ENCODE assay signal across 9 cellular contexts in genomic region chr12:6364037-6364360, GRCh38. TPM values are rescaled to one million over a fixed set of nuclear protein-coding genes. Genes with fewer than 3 reads are reported as not detected.
DNase-seq lines count a peak whose midpoint lies in the region; ATAC-seq and TF ChIP-seq lines count a peak whose summit lies in the region.
"Had no signal": no experiment of that assay in that cellular context is flagged by ENCODE, and none has a peak within 500 bp of the region (broad histone marks: within the 10 kb centered on the region; RNA-seq: fewer than 3 reads in every experiment).

No MANE protein-coding gene starts in this region.

- H3K27ac ChIP-seq in CD4-positive, CD25-positive, alpha-beta regulatory T cell (ENCODE audit: insufficient read depth, low read length, poor library complexity, severe bottlenecking), result peak overlapping the region; percentile 71
- H3K27ac ChIP-seq in ovary, result peak overlapping the region; percentile 32 to 61

- peak overlapping the region; percentile 65 to 92 (median 86) for H3K27ac Mint-ChIP-seq in CD4-positive, CD25-positive, alpha-beta regulatory T cell
- no peak overlapping the region for H3K27ac Mint-ChIP-seq in activated B cell treated with CpG ODN at 0.5 μM for 24 hours

- peaks cover 17 to 48% (median 19%) of the 10 kb centered on the region in 4 donors for H3K4me1 Mint-ChIP-seq in CD4-positive, CD25-positive, alpha-beta regulatory T cell
- peaks cover 14% of the 10 kb centered on the region for H3K4me1 Mint-ChIP-seq in activated B cell treated with CpG ODN at 0.5 μM for 24 hours

- H3K4me1 ChIP-seq in CD4-positive, CD25-positive, alpha-beta regulatory T cell (ENCODE audit: control insufficient read depth, insufficient read depth, low read length, poor library complexity, severe bottlenecking), result peaks cover 24% of the 10 kb centered on the region
- H3K4me1 ChIP-seq in ovary (ENCODE audit: insufficient read depth), result no peaks in the 10 kb centered on the region

- intact Hi-C loops in activated B cell treated with CpG ODN at 0.5 μM for 24 hours (cut with micrococcal nuclease), result no loop called here
- intact Hi-C loops in ovary (cut with DNase I), result no loop called here

- H3K4me3 Mint-ChIP-seq in CD4-positive, CD25-positive, alpha-beta regulatory T cell, result peak overlapping the region; percentile 88 to 92 (median 88)
- peak overlapping the region; percentile 42 for H3K4me3 Mint-ChIP-seq in activated B cell treated with CpG ODN at 0.5 μM for 24 hours

- WGBS in ovary, 3 donors, result 44 to 53% (median 51%) methylated on average over 15 of the region's 15 CpGs

- no peaks in the 10 kb centered on the region for H3K9me3 ChIP-seq in CD4-positive, CD25-positive, alpha-beta regulatory T cell (ENCODE audit: control insufficient read depth in 2 of 2, low read length in 2 of 2)
- H3K9me3 ChIP-seq in ovary, result no peaks in the 10 kb centered on the region

- peak in 1 of 3 donors; percentile 74 for DNase-seq in CD4-positive, CD25-positive, alpha-beta regulatory T cell
- DNase-seq in activated B cell treated with CpG ODN at 0.5 μM for 24 hours (no peak), fibroblast of the aortic adventitia (ENCODE audit: low read depth) (no peak), ovary (peak in 1 of 5 donors; percentile 46), GM19240 (ENCODE audit: insufficient read length, low spot score) (no peak), NCI-H2029 (lab: John Stamatoyannopoulos, UW) (no peak)
- DNase-seq in activated CD4-positive, CD25-positive, alpha-beta regulatory T cell treated with anti-CD3 and anti-CD28 coated beads, Interleukin-2, amount 50 U/mL, for 72 hours, result no peak
- DNase-seq: Kasumi-1 had no signal

- H3K27me3 Mint-ChIP-seq in CD4-positive, CD25-positive, alpha-beta regulatory T cell, result no peaks in the 10 kb centered on the region
- H3K27me3 Mint-ChIP-seq in activated B cell treated with CpG ODN at 0.5 μM for 24 hours, result peaks cover 31% of the 10 kb centered on the region

- no peaks in the 10 kb centered on the region for H3K36me3 ChIP-seq in CD4-positive, CD25-positive, alpha-beta regulatory T cell (ENCODE audit: control insufficient read depth, insufficient read depth, low read length)
- no peaks in the 10 kb centered on the region for H3K36me3 ChIP-seq in ovary

- POLR2A ChIA-PET in activated B cell treated with CpG ODN at 0.5 μM for 24 hours (lab: Charles Lee), result no interaction called here

- no peak for ATAC-seq in CD4-positive, CD25-positive, alpha-beta regulatory T cell (ENCODE audit: low read depth in 2 of 2)
- ATAC-seq in activated B cell treated with CpG ODN at 0.5 μM for 24 hours (ENCODE audit: low read depth), result no peak
- ATAC-seq in GM21619 (IDR thresholded peaks at IDR 0.05; ENCODE audit: unreplicated experiment), result no peak

- CTCF ChIA-PET in activated B cell treated with CpG ODN at 0.5 μM for 24 hours (lab: Charles Lee), result interaction anchor here (0.6 kb wide), 1 partner anchor 167 kb away, joined by 3 read pairs; no protein-coding TSS in a partner anchor

- no peaks in the 10 kb centered on the region for H3K27me3 ChIP-seq in CD4-positive, CD25-positive, alpha-beta regulatory T cell (ENCODE audit: control insufficient read depth, insufficient read depth, low read length)
- no peaks in the 10 kb centered on the region for H3K27me3 ChIP-seq in ovary

- H3K4me3 ChIP-seq in CD4-positive, CD25-positive, alpha-beta regulatory T cell (ENCODE audit: low read depth, low read length), result peak overlapping the region; percentile 18
- H3K4me3 ChIP-seq in fibroblast of the aortic adventitia (ENCODE audit: low read depth, low read length) (peak overlapping the region; percentile 18), ovary (peak overlapping the region; percentile 52)

- no peaks in the 10 kb centered on the region for H3K36me3 Mint-ChIP-seq in CD4-positive, CD25-positive, alpha-beta regulatory T cell
- H3K36me3 Mint-ChIP-seq in activated B cell treated with CpG ODN at 0.5 μM for 24 hours (ENCODE audit: low read depth), result no peaks in the 10 kb centered on the region

- H3K9me3 Mint-ChIP-seq in CD4-positive, CD25-positive, alpha-beta regulatory T cell, result peaks cover 0 to 2% (median 0%) of the 10 kb centered on the region in 7 donors
- peaks cover 6% of the 10 kb centered on the region for H3K9me3 Mint-ChIP-seq in activated B cell treated with CpG ODN at 0.5 μM for 24 hours

- no peak for TF ChIP-seq EP300 in ovary (IDR thresholded peaks at IDR 0.05)

- TF ChIP-seq POLR2A in ovary (IDR thresholded peaks at IDR 0.05), result no peak

- no peak for TF ChIP-seq CTCF in activated B cell treated with CpG ODN at 0.5 μM for 24 hours (IDR thresholded peaks at IDR 0.05)
- no peak for TF ChIP-seq CTCF in fibroblast of the aortic adventitia (IDR thresholded peaks at IDR 0.05; ENCODE audit: insufficient read depth, low read length)
- no peak for TF ChIP-seq CTCF in ovary (IDR thresholded peaks at IDR 0.05)

RNA-seq across cellular contexts. Expression of gene SCNN1A, which starts 11.4 kb away (rescaled TPM):
- total RNA-seq in CD4-positive, CD25-positive, alpha-beta regulatory T cell, result 0.86 TPM
- polyA plus RNA-seq in CD4-positive, CD25-positive, alpha-beta regulatory T cell, result under 1 TPM; 0.09 to 0.60 (median 0.22) TPM
- total RNA-seq in activated B cell treated with CpG ODN at 0.5 μM for 24 hours, result not detected in 2 replicates
- under 0.01 TPM in 1 of 2 replicates, not detected in the other for total RNA-seq in fibroblast of the aortic adventitia (ENCODE audit: low replicate concordance)
- total RNA-seq in ovary, result 100 to 1,000 TPM in 1 of 7 donors, 10 to 100 TPM in 4, 1 to 10 TPM in 2; 3.3 to 141 (median 17.0) TPM
- 1 to 10 TPM; 1.2 to 1.6 TPM for polyA plus RNA-seq in ovary

RNA-seq across cellular contexts. Expression of gene LTBR, which starts 20.0 kb away (rescaled TPM):
- total RNA-seq in CD4-positive, CD25-positive, alpha-beta regulatory T cell, result not detected
- polyA plus RNA-seq in CD4-positive, CD25-positive, alpha-beta regulatory T cell, result under 1 TPM in 1 of 4 donors, not detected in 3; 0.35 TPM
- 0.33 TPM in 1 of 2 replicates, not detected in the other for total RNA-seq in activated B cell treated with CpG ODN at 0.5 μM for 24 hours
- total RNA-seq in fibroblast of the aortic adventitia (ENCODE audit: low replicate concordance), result 71.8 and 93.7 TPM in 2 replicates
- total RNA-seq in ovary, result 100 to 1,000 TPM in 3 of 7 donors, 10 to 100 TPM in 4; 55.8 to 131 (median 92.6) TPM
- 10 to 100 TPM; 21.9 to 65.7 TPM for polyA plus RNA-seq in ovary

RNA-seq across cellular contexts. Expression of gene TNFRSF1A, which starts 22.1 kb away (rescaled TPM):
- 38.5 TPM for total RNA-seq in CD4-positive, CD25-positive, alpha-beta regulatory T cell
- 10 to 100 TPM; 25.6 to 39.5 (median 31.0) TPM for polyA plus RNA-seq in CD4-positive, CD25-positive, alpha-beta regulatory T cell
- 0.37 TPM in 1 of 2 replicates, not detected in the other for total RNA-seq in activated B cell treated with CpG ODN at 0.5 μM for 24 hours
- 146 and 207 TPM in 2 replicates for total RNA-seq in fibroblast of the aortic adventitia (ENCODE audit: low replicate concordance)
- total RNA-seq in ovary, result 100 to 1,000 TPM; 116 to 274 (median 179) TPM
- polyA plus RNA-seq in ovary, result 100 to 1,000 TPM in 1 of 2 donors, 10 to 100 TPM in 1; 92.8 to 230 TPM

RNA-seq across cellular contexts. Expression of gene PLEKHG6, which starts 53.5 kb away (rescaled TPM):
- not detected for total RNA-seq in CD4-positive, CD25-positive, alpha-beta regulatory T cell
- under 1 TPM in 3 of 4 donors, not detected in 1; 0.31 to 0.62 (median 0.37) TPM for polyA plus RNA-seq in CD4-positive, CD25-positive, alpha-beta regulatory T cell
- total RNA-seq in activated B cell treated with CpG ODN at 0.5 μM for 24 hours (not detected in 2 replicates), fibroblast of the aortic adventitia (ENCODE audit: low replicate concordance) (not detected in 2 replicates), ovary (1 to 10 TPM in 1 of 7 donors, under 1 TPM in 5, not detected in 1; 0.17 to 1.7 (median 0.51) TPM)
- under 1 TPM in 1 of 2 donors, not detected in 1; 0.13 TPM for polyA plus RNA-seq in ovary

Comparison
In these comparisons a context has a peak if more than half of its experiments do, and no peak if none do; other contexts are left out.
1. RNA of gene LTBR, which starts 20.0 kb away (total RNA-seq): 71.8 to 93.7 TPM in fibroblast of the aortic adventitia and 55.8 to 131 TPM in ovary; 0.33 TPM in activated B cell treated with CpG ODN at 0.5 μM for 24 hours and not detected in CD4-positive, CD25-positive, alpha-beta regulatory T cell (single experiment); every median in the first group is over 10 times any median in the second.
2. RNA of gene TNFRSF1A, which starts 22.1 kb away (total RNA-seq): 146 to 207 TPM in fibroblast of the aortic adventitia, 116 to 274 TPM in ovary and 38.5 TPM in CD4-positive, CD25-positive, alpha-beta regulatory T cell (single experiment); 0.37 TPM in activated B cell treated with CpG ODN at 0.5 μM for 24 hours; every median in the first group is over 10 times any median in the second.
3. Peak in every context shown above with its lines, with median percentiles within 50 percentile points of each other: H3K4me3 ChIP-seq.